ENCODE assay signal across 19 cellular contexts in genomic region chr9:40926404-40927259, GRCh38.
DNase-seq lines count a peak whose midpoint lies in the region; ATAC-seq and TF ChIP-seq lines count a peak whose summit lies in the region.
"Had no signal": no experiment of that assay in that cellular context is flagged by ENCODE, and none has a peak within 500 bp of the region (broad histone marks: within the 10 kb centered on the region; RNA-seq: fewer than 3 reads in every experiment).

No MANE protein-coding gene starts in this region.

- no peaks in the 10 kb centered on the region for H3K79me2 ChIP-seq in Karpas-422 (ENCODE audit: low read length)

- H3K4me1 ChIP-seq in Karpas-422 (ENCODE audit: low read length), result no peaks in the 10 kb centered on the region
- H3K4me1 ChIP-seq: BLaER1, Caco-2 had no signal

- CTCF ChIA-PET in WTC11 (lab: Charles Lee), result no interaction called here

- H3K27ac ChIP-seq in Karpas-422 (ENCODE audit: low read length), result no peak overlapping the region
- H3K27ac ChIP-seq: BLaER1, C4-2B, GM23248 had no signal

- H3K9me2 ChIP-seq in Karpas-422 (replicated peaks; ENCODE audit: insufficient read depth, low read length), result no peaks in the 10 kb centered on the region

- H3K27ac Mint-ChIP-seq in progenitor cell of endocrine pancreas, result peak overlapping the region; percentile 56
- H3K27ac Mint-ChIP-seq in WTC11, result no peak overlapping the region
- H3K27ac Mint-ChIP-seq: B cell; CD4-positive, CD25-positive, alpha-beta regulatory T cell; CD8-positive, alpha-beta T cell had no signal

- peaks cover 5% of the 10 kb centered on the region for H3K36me3 Mint-ChIP-seq in progenitor cell of endocrine pancreas (ENCODE audit: insufficient read depth)
- peaks cover 95% of the 10 kb centered on the region for H3K36me3 Mint-ChIP-seq in WTC11
- H3K36me3 Mint-ChIP-seq: CD4-positive, CD25-positive, alpha-beta regulatory T cell had no signal

- H3K27me3 Mint-ChIP-seq in progenitor cell of endocrine pancreas (no peaks in the 10 kb centered on the region), WTC11 (ENCODE audit: low read depth) (no peaks in the 10 kb centered on the region; the same call in none of the 2 replicates)
- H3K27me3 Mint-ChIP-seq: B cell; CD4-positive, CD25-positive, alpha-beta regulatory T cell had no signal

- H3K4me1 Mint-ChIP-seq in progenitor cell of endocrine pancreas (ENCODE audit: low read depth), result no peaks in the 10 kb centered on the region
- no peaks in the 10 kb centered on the region for H3K4me1 Mint-ChIP-seq in WTC11
- H3K4me1 Mint-ChIP-seq: B cell had no signal

- H2AFZ ChIP-seq in Karpas-422 (ENCODE audit: low read length), result no peak overlapping the region
- H2AFZ ChIP-seq: GM23248 had no signal

- H3K9me3 ChIP-seq in Karpas-422 (ENCODE audit: low read length), result peaks cover 78% of the 10 kb centered on the region
- H3K9me3 ChIP-seq: BLaER1, Caco-2 had no signal

- DNase-seq in Karpas-422 (peak; percentile 38), dedifferentiated amniotic fluid mesenchymal stem cell (ENCODE audit: extremely low spot score) (peak; percentile 13), kidney tubule cell (ENCODE audit: low spot score) (peak; percentile 3), progenitor cell of endocrine pancreas (ENCODE audit: low spot score, unreplicated experiment) (no peak), WTC11 (ENCODE audit: low spot score) (no peak), iPS-NIHi7 (ENCODE audit: extremely low spot score) (no peak)
- DNase-seq: Caco-2; CD4-positive, CD25-positive, alpha-beta regulatory T cell; CD8-positive, alpha-beta T cell; DMS153; DND-41; GM23248; H7; HCEC 1CT had no signal

- no peak overlapping the region for H3K4me2 ChIP-seq in Karpas-422 (ENCODE audit: low read depth, low read length, poor library complexity, severe bottlenecking)
- H3K4me2 ChIP-seq: BLaER1 had no signal

- H3K9me3 Mint-ChIP-seq in progenitor cell of endocrine pancreas (ENCODE audit: low read depth), result peaks cover 78% of the 10 kb centered on the region
- peaks cover 99% of the 10 kb centered on the region for H3K9me3 Mint-ChIP-seq in WTC11

- TF ChIP-seq CTCF in progenitor cell of endocrine pancreas (IDR thresholded peaks at IDR 0.05; ENCODE audit: unreplicated experiment) (no peak), WTC11 (IDR thresholded peaks at IDR 0.05) (no peak)

- H4K20me1 ChIP-seq in Karpas-422 (ENCODE audit: insufficient read depth, low read depth, low read length), result no peaks in the 10 kb centered on the region
- H4K20me1 ChIP-seq: BLaER1 had no signal

- no peak for ATAC-seq in HG03520 (IDR thresholded peaks at IDR 0.05; ENCODE audit: unreplicated experiment)
- no peak for ATAC-seq in GM21528 (IDR thresholded peaks at IDR 0.05; ENCODE audit: low FRiP score, unreplicated experiment)
- no peak for ATAC-seq in WTC11
- ATAC-seq: CD8-positive, alpha-beta T cell had no signal

- H3K4me3 ChIP-seq in Karpas-422 (ENCODE audit: low read length), result no peak overlapping the region
- H3K4me3 ChIP-seq: BLaER1, GM23248 had no signal

- no peak overlapping the region for H3K4me3 Mint-ChIP-seq in progenitor cell of endocrine pancreas (ENCODE audit: low read depth)
- no peak overlapping the region for H3K4me3 Mint-ChIP-seq in WTC11
- H3K4me3 Mint-ChIP-seq: B cell; CD4-positive, CD25-positive, alpha-beta regulatory T cell; CD8-positive, alpha-beta T cell had no signal

- POLR2A ChIA-PET in WTC11 (lab: Charles Lee), result no interaction called here

- no peaks in the 10 kb centered on the region for H3K27me3 ChIP-seq in Karpas-422 (ENCODE audit: low read length)
- H3K27me3 ChIP-seq: BLaER1 had no signal

- no peaks in the 10 kb centered on the region for H3K36me3 ChIP-seq in Karpas-422 (ENCODE audit: insufficient read depth, low read length)
- H3K36me3 ChIP-seq: BLaER1 had no signal

- H3K9ac ChIP-seq in Karpas-422 (ENCODE audit: low read length), result no peak overlapping the region
- H3K9ac ChIP-seq: BLaER1, GM23248 had no signal

TF ChIP-seq in WTC11, 78 proteins besides CTCF, POLR2A, EP300 and RAD21:
- no peak for TF ChIP-seq IRF2 (CRISPR knock-in tag; IDR thresholded peaks at IDR 0.05; ENCODE audit: borderline replicate concordance, low read depth)

Comparison
In these comparisons a context has a peak if more than half of its experiments do, and no peak if none do; other contexts are left out.
1. DNase-seq: peak in Karpas-422 (single experiment), dedifferentiated amniotic fluid mesenchymal stem cell (single experiment) and kidney tubule cell (single experiment); none in progenitor cell of endocrine pancreas (single experiment), WTC11 (single experiment) and iPS-NIHi7 (single experiment).